In the genomic region with DNA sequence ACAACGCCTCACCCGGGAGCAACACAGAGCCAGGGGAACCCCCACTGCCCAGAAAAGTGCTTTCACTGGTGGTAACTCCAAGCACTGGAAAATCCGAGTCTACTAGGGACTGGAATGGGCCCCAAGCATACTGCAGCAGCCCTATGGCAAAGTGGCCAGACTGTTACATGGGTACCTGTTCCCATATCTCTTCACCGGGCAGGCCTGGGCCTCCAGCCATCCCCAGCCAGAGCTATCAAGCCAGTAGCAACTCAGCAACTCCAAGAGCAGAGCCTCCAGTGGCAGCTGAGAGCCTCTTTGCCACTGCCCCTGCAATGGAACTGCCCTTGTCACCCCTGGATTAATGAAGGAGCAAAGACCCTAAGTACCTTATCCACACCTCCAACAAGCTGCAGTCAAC, we compare ENCODE assay signal across 32 cellular contexts.
"Had no signal": no experiment of that assay in that cellular context is flagged by ENCODE, and none has a peak within 500 bp of the region (broad histone marks: within the 10 kb centered on the region; RNA-seq: fewer than 3 reads in every experiment).

No MANE protein-coding gene starts in this region.

- DNase-seq: activated B cell treated with CpG ODN at 0.5 μM for 24 hours; activated CD4-positive, alpha-beta T cell treated with anti-CD3 and anti-CD28 coated beads for 48 hours; activated CD4-positive, alpha-beta T cell treated with anti-CD3 and anti-CD28 coated beads, Interleukin-2, amount 50 U/mL, for 1 hour; activated CD4-positive, alpha-beta T cell treated with anti-CD3 and anti-CD28 coated beads, Interleukin-2, amount 50 U/mL, for 48 hours; activated CD8-positive, alpha-beta memory T cell treated with anti-CD3 and anti-CD28 coated beads for 24 hours; activated CD8-positive, alpha-beta T cell treated with anti-CD3 and anti-CD28 coated beads for 36 hours; activated effector memory CD4-positive, alpha-beta T cell treated with anti-CD3 and anti-CD28 coated beads, Interleukin-2, amount 50 U/mL, for 16 hours; activated naive CD4-positive, alpha-beta T cell treated with anti-CD3 and anti-CD28 coated beads for 36 hours; activated naive CD8-positive, alpha-beta T cell treated with anti-CD3 and anti-CD28 coated beads for 36 hours; activated naive CD8-positive, alpha-beta T cell treated with anti-CD3 and anti-CD28 coated beads, Interleukin-2, amount 50 U/mL, for 24 hours; activated T-cell treated with anti-CD3 and anti-CD28 coated beads, Interleukin-2, amount 50 U/mL, for 4 hours; adrenal gland; amygdala; aorta; body of pancreas; central memory CD4-positive, alpha-beta T cell; cerebellar nuclear complex; dorsolateral prefrontal cortex; effector memory CD4-positive, alpha-beta T cell; endodermal cell; foreskin fibroblast; glutamatergic neuron; T-cell; T1000; WERI-Rb-1 had no signal

- H3K4me1 ChIP-seq: adrenal gland, body of pancreas had no signal

- H3K27ac ChIP-seq: adrenal gland, body of pancreas, coronary artery, dorsolateral prefrontal cortex, WERI-Rb-1 had no signal

- H3K4me3 Mint-ChIP-seq: activated B cell treated with CpG ODN at 0.5 μM for 24 hours; activated CD8-positive, alpha-beta T cell treated with anti-CD3 and anti-CD28 coated beads for 36 hours; activated naive CD4-positive, alpha-beta T cell treated with anti-CD3 and anti-CD28 coated beads for 36 hours; activated naive CD4-positive, alpha-beta T cell treated with anti-CD3 and anti-CD28 coated beads, Interleukin-2, amount 50 U/mL, for 24 hours; activated naive CD8-positive, alpha-beta T cell treated with anti-CD3 and anti-CD28 coated beads for 36 hours; activated naive CD8-positive, alpha-beta T cell treated with anti-CD3 and anti-CD28 coated beads, Interleukin-2, amount 50 U/mL, for 24 hours; activated T-cell treated with anti-CD3 and anti-CD28 coated beads, Interleukin-2, amount 50 U/mL, for 4 hours; dendritic cell treated with granulocyte-macrophage colony-stimulating factor and Interleukin-4, amounts not matched to agents 40 ng/mL and 50 ng/mL, for 4 days; endodermal cell; T-cell; T-helper 1 cell treated with Interleukin-12 subunit alpha and Interleukin-12 subunit beta and Interleukin-4 antibody, amounts not matched to agents 30 μg/mL and 1 μg/mL, for 36 hours had no signal

- H3K27me3 ChIP-seq: adrenal gland, body of pancreas, dorsolateral prefrontal cortex had no signal

- H3K27ac Mint-ChIP-seq: activated B cell treated with CpG ODN at 0.5 μM for 24 hours; activated CD8-positive, alpha-beta T cell treated with anti-CD3 and anti-CD28 coated beads for 36 hours; activated naive CD4-positive, alpha-beta T cell treated with anti-CD3 and anti-CD28 coated beads, Interleukin-2, amount 50 U/mL, for 24 hours; activated naive CD8-positive, alpha-beta T cell treated with anti-CD3 and anti-CD28 coated beads for 36 hours; activated naive CD8-positive, alpha-beta T cell treated with anti-CD3 and anti-CD28 coated beads, Interleukin-2, amount 50 U/mL, for 24 hours; activated T-helper 2 cell treated with anti-CD3 and anti-CD28 coated beads, Interferon-gamma antibody, Interleukin-2, Interleukin-4, amounts not matched to agents 10 μg/mL and 5 μg/mL and 100 μg/mL, durations not matched to agents 14 hours and 24 hours and 36 hours; dendritic cell treated with granulocyte-macrophage colony-stimulating factor and Interleukin-4, amounts not matched to agents 40 ng/mL and 50 ng/mL, for 4 days; endodermal cell; T-cell; T-helper 1 cell treated with Interleukin-12 subunit alpha and Interleukin-12 subunit beta and Interleukin-4 antibody, amounts not matched to agents 30 μg/mL and 1 μg/mL, for 36 hours had no signal

- H3K9me3 ChIP-seq: adrenal gland, body of pancreas had no signal

- H3K4me1 Mint-ChIP-seq: activated naive CD4-positive, alpha-beta T cell treated with anti-CD3 and anti-CD28 coated beads, Interleukin-2, amount 50 U/mL, for 24 hours; activated naive CD8-positive, alpha-beta T cell treated with anti-CD3 and anti-CD28 coated beads for 36 hours; activated naive CD8-positive, alpha-beta T cell treated with anti-CD3 and anti-CD28 coated beads, Interleukin-2, amount 50 U/mL, for 24 hours; endodermal cell had no signal

- H3K36me3 ChIP-seq: adrenal gland had no signal

- H3K27me3 Mint-ChIP-seq: activated B cell treated with CpG ODN at 0.5 μM for 24 hours; activated CD8-positive, alpha-beta T cell treated with anti-CD3 and anti-CD28 coated beads for 36 hours; activated naive CD4-positive, alpha-beta T cell treated with anti-CD3 and anti-CD28 coated beads, Interleukin-2, amount 50 U/mL, for 24 hours; activated naive CD8-positive, alpha-beta T cell treated with anti-CD3 and anti-CD28 coated beads for 36 hours; activated naive CD8-positive, alpha-beta T cell treated with anti-CD3 and anti-CD28 coated beads, Interleukin-2, amount 50 U/mL, for 24 hours; dendritic cell treated with granulocyte-macrophage colony-stimulating factor and Interleukin-4, amounts not matched to agents 40 ng/mL and 50 ng/mL, for 4 days; T-cell had no signal

- ATAC-seq: activated CD4-positive, CD25-positive, alpha-beta regulatory T cell treated with anti-CD3 and anti-CD28 coated beads, Interleukin-2, amount 50 U/mL, for 24 hours; activated CD8-positive, alpha-beta T cell treated with anti-CD3 and anti-CD28 coated beads for 36 hours; activated naive CD8-positive, alpha-beta T cell treated with anti-CD3 and anti-CD28 coated beads, Interleukin-2, amount 50 U/mL, for 24 hours; activated T-cell treated with anti-CD3 and anti-CD28 coated beads, Interleukin-2, amount 50 U/mL, for 4 hours; body of pancreas; esophagus mucosa; T-cell had no signal

- H3K9me3 Mint-ChIP-seq: activated naive CD4-positive, alpha-beta T cell treated with anti-CD3 and anti-CD28 coated beads, Interleukin-2, amount 50 U/mL, for 24 hours had no signal

- H3K4me3 ChIP-seq: adrenal gland, body of pancreas, coronary artery, dorsolateral prefrontal cortex had no signal
